Comparison of ENCODE assay signal across 1 cellular context in genomic region chr1:154182342-154183044, GRCh38.
A peak's percentile ranks its signal among the peaks of the same experiment; 100 is the strongest.
TF ChIP-seq lines count a peak whose summit lies in the region.

No MANE protein-coding gene starts in this region.

TF ChIP-seq in H1, 55 proteins besides CTCF, POLR2A, EP300 and RAD21:
- TF ChIP-seq E2F6 (IDR thresholded peaks at IDR 0.05): 0 out of 2 replicates have a peak, but pooled peaks have one; percentile 12
- peak; percentile 64; the same call in 1 of the 2 replicates for TF ChIP-seq KDM5A (IDR thresholded peaks at IDR 0.05; ENCODE audit: low read length)
- no peak for TF ChIP-seq CREB1 (IDR thresholded peaks at IDR 0.05)
- 0 out of 4 replicates have a peak, but pooled peaks of 1 of the 2 experiments have one; percentile 81 for TF ChIP-seq SIN3A (conservative IDR thresholded peaks at IDR 0.05 in 1 of 2, IDR thresholded peaks at IDR 0.05 in 1 of 2; ENCODE audit: low read depth in 1 of 2, low read length in 2 of 2)
- TF ChIP-seq USF2 (IDR thresholded peaks at IDR 0.05; ENCODE audit: low read length): no peak
- peak; percentile 35; the same call in 1 of the 2 replicates for TF ChIP-seq POLR2AphosphoS5 (IDR thresholded peaks at IDR 0.05; ENCODE audit: low read depth, low read length)
